Comparison of ENCODE assay signal across 16 cellular contexts in genomic region chr3:127790009-127790533, GRCh38. TPM values are rescaled to one million over a fixed set of nuclear protein-coding genes. Genes with fewer than 3 reads are reported as not detected.
DNase-seq lines count a peak whose midpoint lies in the region; ATAC-seq, FAIRE-seq and TF ChIP-seq lines count a peak whose summit lies in the region.
"Had no signal": no experiment of that assay in that cellular context is flagged by ENCODE, and none has a peak within 500 bp of the region (broad histone marks: within the 10 kb centered on the region; RNA-seq: fewer than 3 reads in every experiment).

No MANE protein-coding gene starts in this region.

- H3K27me3 ChIP-seq in HepG2 (ENCODE audit: control insufficient read depth in 1 of 2, insufficient read depth in 2 of 2, low read length in 2 of 2) (peaks cover 5 to 27% of the 10 kb centered on the region in 2 experiments; a peak in 4 of 5 replicates), right lobe of liver (no peaks in the 10 kb centered on the region), dorsolateral prefrontal cortex (no peaks in the 10 kb centered on the region)
- H3K27me3 ChIP-seq: hepatocyte had no signal

- in situ Hi-C loops in HepG2 (cut with HindIII; ENCODE audit: extremely low pct_ligation_motif_present, low pct_unique_long_range_greater_than_20kb) = no loop called here

- TF ChIP-seq CTCF in HepG2 (CRISPR knock-in tag; IDR thresholded peaks at IDR 0.05) (no peak), right lobe of liver (IDR thresholded peaks at IDR 0.05) (no peak), dorsolateral prefrontal cortex (IDR thresholded peaks at IDR 0.05 in 54 of 56, conservative IDR thresholded peaks at IDR 0.05 in 2 of 56; ENCODE audit: low read depth in 1 of 56, partially characterized antibody in 56 of 56) (no peak)

- no peak for DNase-seq in HepG2 (ENCODE audit: low spot score)
- DNase-seq in right lobe of liver = no peak
- no peak for DNase-seq in dorsolateral prefrontal cortex
- DNase-seq in posterior vena cava (ENCODE audit: low spot score) = peak; percentile 13
- DNase-seq in NCI-H526 (lab: John Stamatoyannopoulos, UW) = no peak
- DNase-seq in activated CD4-positive, alpha-beta memory T cell treated with anti-CD3 and anti-CD28 coated beads, Interleukin-2, amount 10 ng/mL, durations not matched to agents 7 days and 5 days = no peak
- DNase-seq: activated CD4-positive, alpha-beta T cell treated with anti-CD3 and anti-CD28 coated beads for 4 hours; Calu3; NCI-H1417 treated with DMSO at 0.1 percent for 48 hours; NCI-H774; RPMI8226 had no signal

- POLR2A ChIA-PET in HepG2 (lab: Yijun Ruan, JAX) = no interaction called here
- POLR2A ChIA-PET in activated CD4-positive, alpha-beta memory T cell treated with anti-CD3 and anti-CD28 coated beads, Interleukin-2, amount 10 ng/mL, durations not matched to agents 7 days and 5 days (lab: Charles Lee) = no interaction called here

- CTCF ChIA-PET in HepG2 (lab: Yijun Ruan, JAX; ENCODE audit: low intra/inter-chr PET ratio, low total read pairs) = no interaction called here
- CTCF ChIA-PET in activated CD4-positive, alpha-beta memory T cell treated with anti-CD3 and anti-CD28 coated beads, Interleukin-2, amount 10 ng/mL, durations not matched to agents 7 days and 5 days (lab: Charles Lee) = interaction anchor here (1.8 kb wide), 1 partner anchor 215 kb away, joined by 5 read pairs; no protein-coding TSS in a partner anchor

- no peaks in the 10 kb centered on the region for H4K20me1 ChIP-seq in HepG2 (ENCODE audit: insufficient read depth, low read length)

- H3K9me3 ChIP-seq in HepG2 (ENCODE audit: low read length) = no peaks in the 10 kb centered on the region
- no peaks in the 10 kb centered on the region for H3K9me3 ChIP-seq in right lobe of liver

- H3K4me2 ChIP-seq in HepG2 (ENCODE audit: low read depth, low read length) = no peak overlapping the region
- H3K4me2 ChIP-seq: hepatocyte had no signal

- H3K36me3 Mint-ChIP-seq in activated CD4-positive, alpha-beta memory T cell treated with anti-CD3 and anti-CD28 coated beads, Interleukin-2, amount 10 ng/mL, durations not matched to agents 7 days and 5 days (ENCODE audit: low read depth) = no peaks in the 10 kb centered on the region

- H3K9me3 Mint-ChIP-seq in activated CD4-positive, alpha-beta memory T cell treated with anti-CD3 and anti-CD28 coated beads, Interleukin-2, amount 10 ng/mL, durations not matched to agents 7 days and 5 days = peaks cover 6% of the 10 kb centered on the region

- BruUV-seq in HepG2 (replicated peaks; lab: Mats Ljungman, UMichigan) = no TSS peak

- no peak overlapping the region for H2AFZ ChIP-seq in HepG2 (ENCODE audit: low read length)
- H2AFZ ChIP-seq: hepatocyte had no signal

- ATAC-seq in HepG2 (no peak), right lobe of liver (no peak), GM18511 (IDR thresholded peaks at IDR 0.05; ENCODE audit: unreplicated experiment) (no peak), HG03097 (IDR thresholded peaks at IDR 0.05; ENCODE audit: low FRiP score, unreplicated experiment) (no peak)

- H3K36me3 ChIP-seq in HepG2 (replicated peaks in 1 of 2; ENCODE audit: control insufficient read depth in 1 of 2, insufficient read depth in 2 of 2, low read length in 2 of 2) = no peaks in the 10 kb centered on the region
- H3K36me3 ChIP-seq in right lobe of liver = no peaks in the 10 kb centered on the region

- TF ChIP-seq RAD21 in HepG2 (CRISPR knock-in tag; IDR thresholded peaks at IDR 0.05) = no peak

- H3K4me3 Mint-ChIP-seq in activated CD4-positive, alpha-beta memory T cell treated with anti-CD3 and anti-CD28 coated beads, Interleukin-2, amount 10 ng/mL, durations not matched to agents 7 days and 5 days = no peak overlapping the region
- H3K4me3 Mint-ChIP-seq: stimulated activated effector memory CD8-positive, alpha-beta T cell treated with anti-CD3 and anti-CD28 coated beads, Interleukin-12 subunit alpha, Interleukin-12 subunit beta, amount 100 ng/mL, for 72 hours had no signal

- intact Hi-C loops in HepG2 (cut with micrococcal nuclease; ENCODE audit: unreplicated experiment) (no loop called here), right lobe of liver (cut with DNase I) (no loop called here), dorsolateral prefrontal cortex (cut with DNase I) (no loop called here), posterior vena cava (cut with DNase I) (no loop called here)

- FAIRE-seq in HepG2 (lab: Jason Lieb, UNC) = no peak
- FAIRE-seq: colon had no signal

- H3K27ac Mint-ChIP-seq in activated CD4-positive, alpha-beta memory T cell treated with anti-CD3 and anti-CD28 coated beads, Interleukin-2, amount 10 ng/mL, durations not matched to agents 7 days and 5 days = no peak overlapping the region
- H3K27ac Mint-ChIP-seq: stimulated activated effector memory CD8-positive, alpha-beta T cell treated with anti-CD3 and anti-CD28 coated beads, Interleukin-12 subunit alpha, Interleukin-12 subunit beta, amount 100 ng/mL, for 72 hours had no signal

- H3K4me1 ChIP-seq in HepG2 (ENCODE audit: insufficient read depth, low read length) = no peaks in the 10 kb centered on the region
- peaks cover 2 to 43% (median 22%) of the 10 kb centered on the region in 4 donors for H3K4me1 ChIP-seq in right lobe of liver

- 56% methylated on average over 9 of the region's 9 CpGs for WGBS in HepG2 (ENCODE audit: low lambda C conversion rate)
- WGBS in right lobe of liver (ENCODE audit: insufficient coverage, low coverage, low lambda C conversion rate, missing lambda C conversion rate) = 71% methylated on average over 7 of the region's 9 CpGs

- TF ChIP-seq POLR2A in HepG2 (IDR thresholded peaks at IDR 0.05; ENCODE audit: insufficient read depth in 1 of 2, low read depth in 2 of 2, low read length in 2 of 2) = no peak
- TF ChIP-seq POLR2A in right lobe of liver (IDR thresholded peaks at IDR 0.05) = no peak

- H3K27me3 Mint-ChIP-seq in activated CD4-positive, alpha-beta memory T cell treated with anti-CD3 and anti-CD28 coated beads, Interleukin-2, amount 10 ng/mL, durations not matched to agents 7 days and 5 days = peaks cover 20% of the 10 kb centered on the region

- no peak overlapping the region for H3K27ac ChIP-seq in HepG2 (ENCODE audit: extremely low read length, insufficient read depth, low read length)
- no peak overlapping the region for H3K27ac ChIP-seq in right lobe of liver
- peak overlapping the region in 53 of 59 donors; percentile 3 to 95 (median 75) for H3K27ac ChIP-seq in dorsolateral prefrontal cortex

- TF ChIP-seq EP300 in HepG2 (IDR thresholded peaks at IDR 0.05; ENCODE audit: low read depth in 2 of 2, low read length in 2 of 2) = no peak
- TF ChIP-seq EP300 in HepG2 (CRISPR knock-in tag; IDR thresholded peaks at IDR 0.05; ENCODE audit: borderline replicate concordance) = no peak

- H3K9ac ChIP-seq in HepG2 (ENCODE audit: insufficient read depth, low read depth, low read length) = no peak overlapping the region

- H3K4me1 Mint-ChIP-seq in activated CD4-positive, alpha-beta memory T cell treated with anti-CD3 and anti-CD28 coated beads, Interleukin-2, amount 10 ng/mL, durations not matched to agents 7 days and 5 days = no peaks in the 10 kb centered on the region
- H3K4me1 Mint-ChIP-seq: stimulated activated effector memory CD8-positive, alpha-beta T cell treated with anti-CD3 and anti-CD28 coated beads, Interleukin-12 subunit alpha, Interleukin-12 subunit beta, amount 100 ng/mL, for 72 hours had no signal

- H3K4me3 ChIP-seq in HepG2 (replicated peaks in 1 of 3; ENCODE audit: insufficient read depth in 1 of 3, low read depth in 2 of 3, low read length in 3 of 3) = no peak overlapping the region
- no peak overlapping the region for H3K4me3 ChIP-seq in right lobe of liver
- no peak overlapping the region for H3K4me3 ChIP-seq in dorsolateral prefrontal cortex
- H3K4me3 ChIP-seq: hepatocyte had no signal

- H3K79me2 ChIP-seq in HepG2 (ENCODE audit: insufficient read depth, low read length) = no peaks in the 10 kb centered on the region
- H3K79me2 ChIP-seq: hepatocyte had no signal

TF ChIP-seq in HepG2, 621 proteins besides CTCF, POLR2A, EP300 and RAD21 (continues in another document):
- TF ChIP-seq MEIS1 (CRISPR knock-in tag; IDR thresholded peaks at IDR 0.05; ENCODE audit: borderline replicate concordance) (no peak), MYNN (CRISPR knock-in tag; IDR thresholded peaks at IDR 0.05; ENCODE audit: low read depth) (no peak), MBD4 (IDR thresholded peaks at IDR 0.05; ENCODE audit: borderline replicate concordance, low read length) (no peak), ZNF629 (CRISPR knock-in tag; conservative IDR thresholded peaks at IDR 0.05) (peak; percentile 35; the same call in 1 of the 2 replicates)

RNA-seq across cellular contexts. Expression of gene MGLL, which starts 32.2 kb away (rescaled TPM):
- total RNA-seq in HepG2 (2016; rRNA removed; fragmentation: Illumina TruSeq; extraction: Trizol) (not detected in 2 replicates), right lobe of liver (100 to 1,000 TPM in 5 of 6 experiments, 10 to 100 TPM in 1; 97.0 to 168 (median 115) TPM), dorsolateral prefrontal cortex (100 to 1,000 TPM in 117 of 120 experiments, 10 to 100 TPM in 3; 73.9 to 334 (median 144) TPM), posterior vena cava (100 to 1,000 TPM; 107 to 216 TPM)
- total RNA-seq in HepG2 (2016; cell fraction: cytosol; rRNA removed; fragmentation: Illumina TruSeq; extraction: Trizol; ENCODE audit: low read depth) = not detected in 2 replicates
- total RNA-seq in HepG2 (2016; cell fraction: insoluble cytoplasmic fraction; rRNA removed; fragmentation: Illumina TruSeq; extraction: Trizol) = not detected in 2 replicates
- not detected in 2 replicates for total RNA-seq in HepG2 (2016; cell fraction: membrane; rRNA removed; fragmentation: Illumina TruSeq; extraction: Trizol)
- total RNA-seq in HepG2 (2016; cell fraction: nucleus; rRNA removed; fragmentation: Illumina TruSeq; extraction: Trizol) = not detected in 2 replicates
- polyA plus RNA-seq in HepG2 (2011; rRNA removed) = not detected in 2 replicates
- 0.08 TPM in 1 of 2 replicates, not detected in the other for polyA plus RNA-seq in HepG2 (2011; cell fraction: cytosol; rRNA removed)
- 0.09 TPM in 1 of 2 replicates, not detected in the other for polyA plus RNA-seq in HepG2 (2011; cell fraction: nucleus; rRNA removed)
- 0.04 TPM in 1 of 2 replicates, not detected in the other for polyA plus RNA-seq in HepG2 (2012)
- not detected in 2 replicates for polyA plus RNA-seq in HepG2 (2016; cell fraction: cytosol; fragmentation: Illumina TruSeq; extraction: Trizol; ENCODE audit: low read depth)
- polyA plus RNA-seq in HepG2 (2016; cell fraction: insoluble cytoplasmic fraction; fragmentation: Illumina TruSeq; extraction: Trizol; ENCODE audit: low read depth) = not detected in 2 replicates
- polyA plus RNA-seq in HepG2 (2016; cell fraction: membrane; fragmentation: Illumina TruSeq; extraction: Trizol; ENCODE audit: low read depth) = not detected in 2 replicates
- polyA plus RNA-seq in HepG2 (2016; cell fraction: nucleus; fragmentation: Illumina TruSeq; extraction: Trizol; ENCODE audit: insufficient read depth, low read depth) = not detected in 2 replicates
- 47.9 TPM in 1 of 2 replicates, not detected in the other for polyA minus RNA-seq in HepG2 (2011; rRNA and poly(A)+ RNA removed; ENCODE audit: low replicate concordance)
- 0.26 TPM in 1 of 2 replicates, not detected in the other for polyA minus RNA-seq in HepG2 (2011; cell fraction: cytosol; rRNA and poly(A)+ RNA removed)
- 0.12 and 0.52 TPM in 2 replicates for polyA minus RNA-seq in HepG2 (2011; cell fraction: nucleus; rRNA and poly(A)+ RNA removed)
- 1 to 10 TPM; 1.5 to 1.7 TPM for total RNA-seq in activated CD4-positive, alpha-beta memory T cell treated with anti-CD3 and anti-CD28 coated beads, Interleukin-2, amount 10 ng/mL, durations not matched to agents 7 days and 5 days

Comparison
In these comparisons a context has a peak if more than half of its experiments do, and no peak if none do; other contexts are left out.
1. RNA of gene MGLL, which starts 32.2 kb away (total RNA-seq): 107 to 216 TPM in posterior vena cava, 73.9 to 334 TPM in dorsolateral prefrontal cortex and 97.0 to 168 TPM in right lobe of liver; 1.5 to 1.7 TPM in activated CD4-positive, alpha-beta memory T cell treated with anti-CD3 and anti-CD28 coated beads, Interleukin-2, amount 10 ng/mL, durations not matched to agents 7 days and 5 days and not detected in HepG2; every median in the first group is over 10 times any median in the second.
2. H3K27ac ChIP-seq: peak in dorsolateral prefrontal cortex (53 of 59); none in HepG2 (single experiment) and right lobe of liver (0 of 3).